In genomic region chr1:144995833-144996412, GRCh38 we compare ENCODE assay signal across 8 cellular contexts.
A peak's percentile ranks its signal among the peaks of the same experiment; 100 is the strongest.
DNase-seq lines count a peak whose midpoint lies in the region; ATAC-seq and TF ChIP-seq lines count a peak whose summit lies in the region.
"Not testable (repeated sequence)": the region's sequence is repeated elsewhere in the genome, so short reads cannot be mapped to it uniquely, and the experiment has no call there.

No MANE protein-coding gene starts in this region.

- H3K27ac ChIP-seq in RWPE2 (ENCODE audit: poor library complexity, severe bottlenecking): peak overlapping the region; percentile 49
- not testable (repeated sequence) for H3K27ac ChIP-seq in neural progenitor cell, upper lobe of right lung

- not testable (repeated sequence) for H3K27me3 Mint-ChIP-seq in neural progenitor cell (ENCODE audit: insufficient read depth, low read depth)

- H3K36me3 ChIP-seq in RWPE2 (ENCODE audit: low read depth); neural progenitor cell; upper lobe of right lung: not testable (repeated sequence)

- H3K9me3 ChIP-seq in RWPE2 (ENCODE audit: severe bottlenecking); neural progenitor cell (ENCODE audit: low read depth); upper lobe of right lung: not testable (repeated sequence)

- H3K9ac ChIP-seq in neural progenitor cell: not testable (repeated sequence)

- intact Hi-C loops in upper lobe of right lung (cut with DNase I): not testable (repeated sequence)

- not testable (repeated sequence) for H3K4me1 Mint-ChIP-seq in neural progenitor cell

- peaks cover 11% of the 10 kb centered on the region for H3K4me1 ChIP-seq in RWPE2 (ENCODE audit: insufficient read depth, poor library complexity, severe bottlenecking)
- H3K4me1 ChIP-seq in neural progenitor cell, upper lobe of right lung: not testable (repeated sequence)

- H3F3A ChIP-seq in neural progenitor cell (ENCODE audit: low read depth): not testable (repeated sequence)

- H2AFZ ChIP-seq in neural progenitor cell (replicated peaks): not testable (repeated sequence)

- not testable (repeated sequence) for H3K4me3 ChIP-seq in RWPE2 (ENCODE audit: severe bottlenecking); fibroblast of mammary gland (ENCODE audit: control insufficient read depth, low read depth, low read length); neural progenitor cell; upper lobe of right lung

- H3K4me2 ChIP-seq in neural progenitor cell: not testable (repeated sequence)

- not testable (repeated sequence) for H3K79me2 ChIP-seq in neural progenitor cell (ENCODE audit: low read depth)

- ATAC-seq in RWPE2 (ENCODE audit: low read depth) (peak; percentile 70), upper lobe of right lung (peak; percentile 21)

- not testable (repeated sequence) for H3K27ac Mint-ChIP-seq in neural progenitor cell

- not testable (repeated sequence) for H4K20me1 ChIP-seq in neural progenitor cell (ENCODE audit: low read depth)

- TF ChIP-seq CTCF in RWPE2 (IDR thresholded peaks at IDR 0.05; ENCODE audit: poor library complexity, severe bottlenecking); fibroblast of mammary gland (conservative IDR thresholded peaks at IDR 0.05; ENCODE audit: control insufficient read depth, insufficient read depth, low read depth, low read length); neural progenitor cell (IDR thresholded peaks at IDR 0.05); upper lobe of right lung (IDR thresholded peaks at IDR 0.05): not testable (repeated sequence)

- H3K36me3 Mint-ChIP-seq in neural progenitor cell: not testable (repeated sequence)

- not testable (repeated sequence) for H3K27me3 ChIP-seq in RWPE2 (ENCODE audit: insufficient read depth, poor library complexity, severe bottlenecking); neural progenitor cell; upper lobe of right lung

- H3K4me3 Mint-ChIP-seq in neural progenitor cell: not testable (repeated sequence)

- peak; percentile 19 for DNase-seq in Ammon's horn (ENCODE audit: low spot score)
- peak; percentile 69 for DNase-seq in HT1080 (ENCODE audit: low read depth)
- not testable (repeated sequence) for DNase-seq in RWPE2 (ENCODE audit: low spot score); upper lobe of right lung
- DNase-seq in cerebellar cortex (ENCODE audit: low spot score): peak; percentile 40
- DNase-seq in fibroblast of mammary gland (ENCODE audit: low read depth): peak; percentile 57
- peak; percentile 5 for DNase-seq in inferior parietal cortex (ENCODE audit: extremely low spot score)
- DNase-seq in neural progenitor cell (ENCODE audit: low spot score): peak; percentile 0

- H3K9me3 Mint-ChIP-seq in neural progenitor cell: not testable (repeated sequence)
